ENCODE assay signal across 23 cellular contexts in genomic region chr2:128376241-128377041, GRCh38. TPM values are rescaled to one million over a fixed set of nuclear protein-coding genes. Genes with fewer than 3 reads are reported as not detected.
A peak's percentile ranks its signal among the peaks of the same experiment; 100 is the strongest.
DNase-seq lines count a peak whose midpoint lies in the region; ATAC-seq and TF ChIP-seq lines count a peak whose summit lies in the region.
"Had no signal": no experiment of that assay in that cellular context is flagged by ENCODE, and none has a peak within 500 bp of the region (broad histone marks: within the 10 kb centered on the region; RNA-seq: fewer than 3 reads in every experiment).

No MANE protein-coding gene starts in this region.

- TF ChIP-seq EP300 in gastroesophageal sphincter (IDR thresholded peaks at IDR 0.05) (no peak), upper lobe of left lung (IDR thresholded peaks at IDR 0.05) (no peak)

- H3K27ac ChIP-seq in gastroesophageal sphincter (peak overlapping the region in 3 of 4 donors; percentile 79 to 84 (median 80)), osteoblast (ENCODE audit: low read depth, low read length) (no peak overlapping the region), upper lobe of left lung (peak overlapping the region; percentile 70 to 84 (median 74)), gastrocnemius medialis (no peak overlapping the region)
- H3K27ac ChIP-seq: brain microvascular endothelial cell had no signal

- peaks cover 15% of the 10 kb centered on the region for H3K4me1 Mint-ChIP-seq in activated naive CD8-positive, alpha-beta T cell treated with anti-CD3 and anti-CD28 coated beads, Interleukin-2, amount 10 ng/mL, durations not matched to agents 7 days and 5 days
- peaks cover 13% of the 10 kb centered on the region for H3K4me1 Mint-ChIP-seq in activated naive CD8-positive, alpha-beta T cell treated with anti-CD3 and anti-CD28 coated beads for 36 hours
- H3K4me1 Mint-ChIP-seq: B cell had no signal

- POLR2A ChIA-PET in activated naive CD8-positive, alpha-beta T cell treated with anti-CD3 and anti-CD28 coated beads, Interleukin-2, amount 10 ng/mL, durations not matched to agents 7 days and 5 days (lab: Charles Lee) = no interaction called here

- H3K4me3 ChIP-seq in gastroesophageal sphincter (no peak overlapping the region), osteoblast (ENCODE audit: insufficient read depth, low read length) (no peak overlapping the region), upper lobe of left lung (no peak overlapping the region), gastrocnemius medialis (no peak overlapping the region)
- H3K4me3 ChIP-seq: transverse colon had no signal

- no peak overlapping the region for H3K27ac Mint-ChIP-seq in activated naive CD8-positive, alpha-beta T cell treated with anti-CD3 and anti-CD28 coated beads, Interleukin-2, amount 10 ng/mL, durations not matched to agents 7 days and 5 days
- H3K27ac Mint-ChIP-seq in activated naive CD8-positive, alpha-beta T cell treated with anti-CD3 and anti-CD28 coated beads for 36 hours = no peak overlapping the region
- H3K27ac Mint-ChIP-seq: activated T-helper 2 cell treated with anti-CD3 and anti-CD28 coated beads, Interferon-gamma antibody, Interleukin-2, Interleukin-4, amounts not matched to agents 10 μg/mL and 5 μg/mL and 100 μg/mL, durations not matched to agents 14 hours and 24 hours and 36 hours; B cell; HFFc6; immature natural killer cell; stimulated activated naive B cell treated with anti-CD40 and anti-IgM and Interleukin-4, amounts not matched to agents 10 μg/mL and 1 μg/mL and 100 μg/mL, for 72 hours had no signal

- H3K27me3 ChIP-seq in gastroesophageal sphincter (no peaks in the 10 kb centered on the region), osteoblast (ENCODE audit: insufficient read depth, low read length) (no peaks in the 10 kb centered on the region), upper lobe of left lung (no peaks in the 10 kb centered on the region), gastrocnemius medialis (no peaks in the 10 kb centered on the region)
- H3K27me3 ChIP-seq: brain microvascular endothelial cell, transverse colon had no signal

- no peaks in the 10 kb centered on the region for H3K9me3 Mint-ChIP-seq in activated naive CD8-positive, alpha-beta T cell treated with anti-CD3 and anti-CD28 coated beads, Interleukin-2, amount 10 ng/mL, durations not matched to agents 7 days and 5 days
- no peaks in the 10 kb centered on the region for H3K9me3 Mint-ChIP-seq in activated naive CD8-positive, alpha-beta T cell treated with anti-CD3 and anti-CD28 coated beads for 36 hours
- H3K9me3 Mint-ChIP-seq: activated T-helper 2 cell treated with anti-CD3 and anti-CD28 coated beads, Interferon-gamma antibody, Interleukin-2, Interleukin-4, amounts not matched to agents 10 μg/mL and 5 μg/mL and 100 μg/mL, durations not matched to agents 14 hours and 24 hours and 36 hours; HFFc6; immature natural killer cell; stimulated activated naive B cell treated with anti-CD40 and anti-IgM and Interleukin-4, amounts not matched to agents 10 μg/mL and 1 μg/mL and 100 μg/mL, for 72 hours had no signal

- H3K4me2 ChIP-seq in osteoblast (ENCODE audit: insufficient read depth, low read length) = no peak overlapping the region

- peak; percentile 24 for DNase-seq in activated naive CD8-positive, alpha-beta T cell treated with anti-CD3 and anti-CD28 coated beads, Interleukin-2, amount 10 ng/mL, durations not matched to agents 7 days and 5 days
- no peak for DNase-seq in activated naive CD8-positive, alpha-beta T cell treated with anti-CD3 and anti-CD28 coated beads for 36 hours
- DNase-seq in osteoblast (ENCODE audit: insufficient read length, low spot score, missing footprints) = peak; percentile 83
- DNase-seq in upper lobe of left lung = peak in 1 of 2 donors; percentile 19
- DNase-seq in COLO668 (lab: John Stamatoyannopoulos, UW; ENCODE audit: unreplicated experiment) = no peak
- no peak for DNase-seq in GF-D8 (lab: John Stamatoyannopoulos, UW)
- no peak for DNase-seq in gastrocnemius medialis
- DNase-seq: activated CD4-positive, alpha-beta T cell treated with anti-CD3 and anti-CD28 coated beads, Interleukin-2, amount 50 U/mL, for 1 hour; brain microvascular endothelial cell; COR-L47; cortex of kidney; HFFc6; immature natural killer cell; left ventricle myocardium superior; NCI-H1105; NCI-H510A; small intestine; stimulated activated naive B cell treated with anti-CD40 and anti-IgM and Interleukin-4, amounts not matched to agents 10 μg/mL and 1 μg/mL and 100 μg/mL, for 72 hours; T-helper 2 cell had no signal

- in situ Hi-C loops in gastrocnemius medialis (cut with MboI; ENCODE audit: low sequenced_read_pairs in 4 of 4) = no loop called here

- WGBS in gastroesophageal sphincter (ENCODE audit: low coverage in 1 of 2), 2 donors = 93% methylated on average over 4 of the region's 17 CpGs; no CpG with 5 or more reads in 1 of the 2 donors
- WGBS in upper lobe of left lung, 2 donors = 89 to 92% methylated on average over 4 to 16 of the region's 17 CpGs

- no peak for TF ChIP-seq CTCF in gastroesophageal sphincter (IDR thresholded peaks at IDR 0.05)
- no peak for TF ChIP-seq CTCF in osteoblast (IDR thresholded peaks at IDR 0.05; ENCODE audit: extremely low read depth, low read depth, low read length)
- no peak for TF ChIP-seq CTCF in upper lobe of left lung (IDR thresholded peaks at IDR 0.05)
- TF ChIP-seq CTCF in gastrocnemius medialis (IDR thresholded peaks at IDR 0.05 in 4 of 5, conservative IDR thresholded peaks at IDR 0.05 in 1 of 5) = no peak

- H3K9me3 ChIP-seq in gastroesophageal sphincter (no peaks in the 10 kb centered on the region), osteoblast (ENCODE audit: low read depth, low read length) (no peaks in the 10 kb centered on the region), upper lobe of left lung (no peaks in the 10 kb centered on the region), gastrocnemius medialis (no peaks in the 10 kb centered on the region)
- H3K9me3 ChIP-seq: transverse colon had no signal

- H3K36me3 Mint-ChIP-seq in activated naive CD8-positive, alpha-beta T cell treated with anti-CD3 and anti-CD28 coated beads, Interleukin-2, amount 10 ng/mL, durations not matched to agents 7 days and 5 days = no peaks in the 10 kb centered on the region
- no peaks in the 10 kb centered on the region for H3K36me3 Mint-ChIP-seq in activated naive CD8-positive, alpha-beta T cell treated with anti-CD3 and anti-CD28 coated beads for 36 hours
- H3K36me3 Mint-ChIP-seq: immature natural killer cell; stimulated activated naive B cell treated with anti-CD40 and anti-IgM and Interleukin-4, amounts not matched to agents 10 μg/mL and 1 μg/mL and 100 μg/mL, for 72 hours had no signal

- no peak for TF ChIP-seq POLR2A in gastroesophageal sphincter (IDR thresholded peaks at IDR 0.05)
- no peak for TF ChIP-seq POLR2A in upper lobe of left lung (IDR thresholded peaks at IDR 0.05)
- TF ChIP-seq POLR2A in gastrocnemius medialis (IDR thresholded peaks at IDR 0.05) = no peak

- H3K4me1 ChIP-seq in gastroesophageal sphincter (peaks cover 0 to 81% (median 20%) of the 10 kb centered on the region in 3 donors), osteoblast (ENCODE audit: insufficient read depth, low read length) (no peaks in the 10 kb centered on the region), upper lobe of left lung (peaks cover 48 to 81% (median 57%) of the 10 kb centered on the region in 4 donors), gastrocnemius medialis (no peaks in the 10 kb centered on the region)

- no peak overlapping the region for H3K4me3 Mint-ChIP-seq in activated naive CD8-positive, alpha-beta T cell treated with anti-CD3 and anti-CD28 coated beads, Interleukin-2, amount 10 ng/mL, durations not matched to agents 7 days and 5 days
- H3K4me3 Mint-ChIP-seq in activated naive CD8-positive, alpha-beta T cell treated with anti-CD3 and anti-CD28 coated beads for 36 hours = no peak overlapping the region
- H3K4me3 Mint-ChIP-seq: B cell; HFFc6; immature natural killer cell; stimulated activated naive B cell treated with anti-CD40 and anti-IgM and Interleukin-4, amounts not matched to agents 10 μg/mL and 1 μg/mL and 100 μg/mL, for 72 hours had no signal

- H2AFZ ChIP-seq in osteoblast (ENCODE audit: low read length) = no peak overlapping the region

- no peaks in the 10 kb centered on the region for H4K20me1 ChIP-seq in osteoblast (ENCODE audit: insufficient read depth, low read length)

- no peak for ATAC-seq in activated naive CD8-positive, alpha-beta T cell treated with anti-CD3 and anti-CD28 coated beads, Interleukin-2, amount 10 ng/mL, durations not matched to agents 7 days and 5 days (ENCODE audit: low read depth)
- ATAC-seq in gastroesophageal sphincter = no peak
- ATAC-seq in upper lobe of left lung (ENCODE audit: low FRiP score in 2 of 2) = no peak
- no peak for ATAC-seq in gastrocnemius medialis
- ATAC-seq: left ventricle myocardium superior; stimulated activated naive B cell treated with anti-CD40 and anti-IgM and Interleukin-4, amounts not matched to agents 10 μg/mL and 1 μg/mL and 100 μg/mL, for 72 hours had no signal

- H3K27me3 Mint-ChIP-seq in activated naive CD8-positive, alpha-beta T cell treated with anti-CD3 and anti-CD28 coated beads, Interleukin-2, amount 10 ng/mL, durations not matched to agents 7 days and 5 days = peaks cover 34% of the 10 kb centered on the region
- H3K27me3 Mint-ChIP-seq in activated naive CD8-positive, alpha-beta T cell treated with anti-CD3 and anti-CD28 coated beads for 36 hours = peaks cover 18% of the 10 kb centered on the region
- H3K27me3 Mint-ChIP-seq: B cell; stimulated activated naive B cell treated with anti-CD40 and anti-IgM and Interleukin-4, amounts not matched to agents 10 μg/mL and 1 μg/mL and 100 μg/mL, for 72 hours had no signal

- intact Hi-C loops in gastrocnemius medialis (cut with DNase I; ENCODE audit: low total_unique reads) = no loop called here

- H3K79me2 ChIP-seq in osteoblast (ENCODE audit: insufficient read depth, low read length) = no peaks in the 10 kb centered on the region

- H3K36me3 ChIP-seq in gastroesophageal sphincter = no peaks in the 10 kb centered on the region
- H3K36me3 ChIP-seq in osteoblast (ENCODE audit: insufficient read depth, low read length) = no peaks in the 10 kb centered on the region
- H3K36me3 ChIP-seq in upper lobe of left lung = no peaks in the 10 kb centered on the region
- H3K36me3 ChIP-seq in gastrocnemius medialis = no peaks in the 10 kb centered on the region
- H3K36me3 ChIP-seq: brain microvascular endothelial cell, transverse colon had no signal

RNA-seq across cellular contexts. Expression of gene HS6ST1, which starts 57.8 kb away (rescaled TPM):
- 10 to 100 TPM; 10.1 to 11.4 TPM for total RNA-seq in activated naive CD8-positive, alpha-beta T cell treated with anti-CD3 and anti-CD28 coated beads, Interleukin-2, amount 10 ng/mL, durations not matched to agents 7 days and 5 days
- 10 to 100 TPM; 16.1 to 17.4 TPM for total RNA-seq in activated naive CD8-positive, alpha-beta T cell treated with anti-CD3 and anti-CD28 coated beads for 36 hours
- total RNA-seq in gastroesophageal sphincter (10 to 100 TPM; 20.5 to 43.6 (median 32.1) TPM), osteoblast (16.5 and 18.8 TPM in 2 replicates), upper lobe of left lung (10 to 100 TPM; 24.0 to 96.8 (median 37.0) TPM), gastrocnemius medialis (10 to 100 TPM; 44.6 to 63.3 (median 53.5) TPM)

Comparison
In these comparisons a context has a peak if more than half of its experiments do, and no peak if none do; other contexts are left out.
1. DNase-seq: peak in activated naive CD8-positive, alpha-beta T cell treated with anti-CD3 and anti-CD28 coated beads, Interleukin-2, amount 10 ng/mL, durations not matched to agents 7 days and 5 days (single experiment) and osteoblast (single experiment); none in activated naive CD8-positive, alpha-beta T cell treated with anti-CD3 and anti-CD28 coated beads for 36 hours (single experiment), COLO668 (single experiment), GF-D8 (single experiment) and gastrocnemius medialis (0 of 2).
2. H3K27ac ChIP-seq: peak in gastroesophageal sphincter (3 of 4) and upper lobe of left lung (4 of 4); none in osteoblast (single experiment) and gastrocnemius medialis (0 of 4).